28 cellular contexts compared by ENCODE assay signal in genomic region chr10:7477538-7478334, GRCh38.
A peak's percentile ranks its signal among the peaks of the same experiment; 100 is the strongest.
DNase-seq lines count a peak whose midpoint lies in the region; ATAC-seq and TF ChIP-seq lines count a peak whose summit lies in the region.
"Had no signal": no experiment of that assay in that cellular context is flagged by ENCODE, and none has a peak within 500 bp of the region (broad histone marks: within the 10 kb centered on the region; RNA-seq: fewer than 3 reads in every experiment).

No MANE protein-coding gene starts in this region.

- no peaks in the 10 kb centered on the region for H3K36me3 ChIP-seq in right atrium auricular region
- no peaks in the 10 kb centered on the region; the same call in 1 of the 2 replicates for H3K36me3 ChIP-seq in Karpas-422 (ENCODE audit: insufficient read depth, low read length)
- no peaks in the 10 kb centered on the region for H3K36me3 ChIP-seq in transverse colon
- H3K36me3 ChIP-seq: MG63, tibial nerve had no signal

- no peaks in the 10 kb centered on the region for H3K9me3 ChIP-seq in right atrium auricular region
- no peaks in the 10 kb centered on the region for H3K9me3 ChIP-seq in Karpas-422 (ENCODE audit: low read length)
- H3K9me3 ChIP-seq in transverse colon, result no peaks in the 10 kb centered on the region
- H3K9me3 ChIP-seq: MG63, tibial nerve had no signal

- TF ChIP-seq EP300 in transverse colon (IDR thresholded peaks at IDR 0.05; ENCODE audit: low read depth), result no peak

- ATAC-seq in Right ventricle myocardium superior (ENCODE audit: poor library complexity), result no peak
- ATAC-seq in activated B cell treated with CpG ODN at 0.5 μM for 24 hours (ENCODE audit: low read depth), result no peak
- ATAC-seq: activated CD4-positive, CD25-positive, alpha-beta regulatory T cell treated with anti-CD3 and anti-CD28 coated beads, Interleukin-2, amount 50 U/mL, for 24 hours; activated T-helper 17 cell treated with anti-CD3 and anti-CD28 coated beads, Interleukin-2, amount 50 U/mL, for 72 hours; K562; natural killer cell treated with Interleukin-12 subunit alpha and Interleukin-12 subunit beta and Interleukin-15 and Interleukin-18, amount 100 ng/mL, for 72 hours; PC-3 had no signal

- H3K36me3 Mint-ChIP-seq in activated B cell treated with CpG ODN at 0.5 μM for 24 hours (ENCODE audit: low read depth), result no peaks in the 10 kb centered on the region
- H3K36me3 Mint-ChIP-seq: activated CD4-positive, alpha-beta memory T cell treated with anti-CD3 and anti-CD28 coated beads for 36 hours; activated naive CD4-positive, alpha-beta T cell treated with anti-CD3 and anti-CD28 coated beads, Interleukin-2, amount 50 U/mL, for 24 hours; natural killer cell treated with Interleukin-12 subunit alpha and Interleukin-12 subunit beta and Interleukin-15 and Interleukin-18, amount 100 ng/mL, for 72 hours had no signal

- H3K27ac Mint-ChIP-seq in activated B cell treated with CpG ODN at 0.5 μM for 24 hours, result peak overlapping the region; percentile 13
- H3K27ac Mint-ChIP-seq: activated CD4-positive, alpha-beta memory T cell treated with anti-CD3 and anti-CD28 coated beads for 36 hours; activated T-helper 17 cell treated with anti-CD3 and anti-CD28 coated beads, Interleukin-2, amount 50 U/mL, for 72 hours had no signal

- CTCF ChIA-PET in activated B cell treated with CpG ODN at 0.5 μM for 24 hours (lab: Charles Lee), result no interaction called here

- H3K79me2 ChIP-seq in Karpas-422 (ENCODE audit: low read length), result no peaks in the 10 kb centered on the region

- H3K27me3 ChIP-seq in right atrium auricular region (no peaks in the 10 kb centered on the region), Karpas-422 (ENCODE audit: low read length) (no peaks in the 10 kb centered on the region), transverse colon (no peaks in the 10 kb centered on the region)
- H3K27me3 ChIP-seq: MG63, tibial nerve had no signal

- intact Hi-C loops in Right ventricle myocardium superior (cut with DNase I) (no loop called here), activated B cell treated with CpG ODN at 0.5 μM for 24 hours (cut with micrococcal nuclease) (loop anchor here (10.0 kb wide), 1 partner anchor 293 kb away; no protein-coding TSS in a partner anchor), transverse colon (cut with DNase I; ENCODE audit: low total_unique reads) (no loop called here)

- POLR2A ChIA-PET in activated B cell treated with CpG ODN at 0.5 μM for 24 hours (lab: Charles Lee), result interaction anchor here (0.7 kb wide), 1 partner anchor 550 kb away, joined by 3 read pairs; no protein-coding TSS in a partner anchor

- in situ Hi-C loops in transverse colon (cut with MboI; ENCODE audit: low pct_ligation_motif_present in 1 of 4, low pct_unique_long_range_greater_than_20kb in 1 of 4, low sequenced_read_pairs in 3 of 4), result no loop called here

- DNase-seq in right atrium auricular region (ENCODE audit: low spot score) (peak; percentile 16), Right ventricle myocardium superior (no peak), Karpas-422 (peak; percentile 78), activated B cell treated with CpG ODN at 0.5 μM for 24 hours (no peak), transverse colon (peak; percentile 57), nucleus accumbens (lab: John Stamatoyannopoulos, UW) (no peak), AML-193 (lab: John Stamatoyannopoulos, UW) (no peak)
- DNase-seq in activated naive CD4-positive, alpha-beta T cell treated with anti-CD3 and anti-CD28 coated beads, Interleukin-2, amount 50 U/mL, for 16 hours, result no peak
- DNase-seq: activated CD4-positive, alpha-beta memory T cell treated with anti-CD3 and anti-CD28 coated beads for 36 hours; effector memory CD8-positive, alpha-beta T cell; head of caudate nucleus; kidney; MG63; midbrain; NCI-H146; NCI-H446 treated with DMSO at 0.1 percent for 48 hours; PC-3; retina; SHP77; small intestine; stimulated activated CD8-positive, alpha-beta memory T cell treated with anti-CD3 and anti-CD28 coated beads, Interleukin-4, amount 100 ng/mL, for 48 hours had no signal

- H3K9me2 ChIP-seq in Karpas-422 (replicated peaks; ENCODE audit: insufficient read depth, low read length), result no peaks in the 10 kb centered on the region

- TF ChIP-seq POLR2A in transverse colon (IDR thresholded peaks at IDR 0.05), result no peak

- H3K4me2 ChIP-seq in Karpas-422 (ENCODE audit: low read depth, low read length, poor library complexity, severe bottlenecking), result peak overlapping the region; percentile 82

- H3K27ac ChIP-seq in right atrium auricular region (no peak overlapping the region), Karpas-422 (ENCODE audit: low read length) (peak overlapping the region; percentile 99), transverse colon (peak overlapping the region in 1 of 4 donors; percentile 4)
- H3K27ac ChIP-seq: coronary artery, tibial nerve had no signal

- no peak overlapping the region for H2AFZ ChIP-seq in Karpas-422 (ENCODE audit: low read length)

- WGBS in transverse colon (ENCODE audit: low coverage in 1 of 2), 2 donors, result 82% methylated on average over 4 to 10 of the region's 10 CpGs

- H3K9me3 Mint-ChIP-seq in activated B cell treated with CpG ODN at 0.5 μM for 24 hours, result no peaks in the 10 kb centered on the region
- H3K9me3 Mint-ChIP-seq: activated CD4-positive, alpha-beta memory T cell treated with anti-CD3 and anti-CD28 coated beads for 36 hours; activated naive CD4-positive, alpha-beta T cell treated with anti-CD3 and anti-CD28 coated beads, Interleukin-2, amount 50 U/mL, for 24 hours; activated T-helper 17 cell treated with anti-CD3 and anti-CD28 coated beads, Interleukin-2, amount 50 U/mL, for 72 hours; effector memory CD8-positive, alpha-beta T cell; natural killer cell treated with Interleukin-12 subunit alpha and Interleukin-12 subunit beta and Interleukin-15 and Interleukin-18, amount 100 ng/mL, for 72 hours had no signal

- peaks cover 85% of the 10 kb centered on the region for H3K4me1 Mint-ChIP-seq in activated B cell treated with CpG ODN at 0.5 μM for 24 hours

- H3K4me3 Mint-ChIP-seq in activated B cell treated with CpG ODN at 0.5 μM for 24 hours, result no peak overlapping the region
- H3K4me3 Mint-ChIP-seq: activated CD4-positive, alpha-beta memory T cell treated with anti-CD3 and anti-CD28 coated beads for 36 hours had no signal

- TF ChIP-seq CTCF in right atrium auricular region (IDR thresholded peaks at IDR 0.05) (no peak), activated B cell treated with CpG ODN at 0.5 μM for 24 hours (IDR thresholded peaks at IDR 0.05) (no peak), transverse colon (IDR thresholded peaks at IDR 0.05) (no peak)

- H3K9ac ChIP-seq in Karpas-422 (ENCODE audit: low read length), result peak overlapping the region; percentile 56

- H3K4me3 ChIP-seq in right atrium auricular region (no peak overlapping the region), Karpas-422 (ENCODE audit: low read length) (peak overlapping the region; percentile 13; the same call in 1 of the 2 replicates), transverse colon (no peak overlapping the region)
- H3K4me3 ChIP-seq: coronary artery, K562, MG63, tibial nerve had no signal

- H4K20me1 ChIP-seq in Karpas-422 (ENCODE audit: insufficient read depth, low read depth, low read length), result no peaks in the 10 kb centered on the region

- H3K4me1 ChIP-seq in right atrium auricular region (peaks cover 0 to 13% of the 10 kb centered on the region in 2 donors), Karpas-422 (ENCODE audit: low read length) (peaks cover 99% of the 10 kb centered on the region), transverse colon (peaks cover 0 to 13% (median 2%) of the 10 kb centered on the region in 4 donors)

- no peaks in the 10 kb centered on the region for H3K27me3 Mint-ChIP-seq in activated B cell treated with CpG ODN at 0.5 μM for 24 hours
- H3K27me3 Mint-ChIP-seq: activated CD4-positive, alpha-beta memory T cell treated with anti-CD3 and anti-CD28 coated beads for 36 hours; activated naive CD4-positive, alpha-beta T cell treated with anti-CD3 and anti-CD28 coated beads, Interleukin-2, amount 50 U/mL, for 24 hours; activated T-helper 17 cell treated with anti-CD3 and anti-CD28 coated beads, Interleukin-2, amount 50 U/mL, for 72 hours; effector memory CD8-positive, alpha-beta T cell; natural killer cell treated with Interleukin-12 subunit alpha and Interleukin-12 subunit beta and Interleukin-15 and Interleukin-18, amount 100 ng/mL, for 72 hours had no signal

Comparison
In these comparisons a context has a peak if more than half of its experiments do, and no peak if none do; other contexts are left out.
1. DNase-seq: peak in right atrium auricular region (single experiment), Karpas-422 (single experiment) and transverse colon (single experiment); none in Right ventricle myocardium superior (single experiment), activated B cell treated with CpG ODN at 0.5 μM for 24 hours (single experiment), activated naive CD4-positive, alpha-beta T cell treated with anti-CD3 and anti-CD28 coated beads, Interleukin-2, amount 50 U/mL, for 16 hours (single experiment), nucleus accumbens (0 of 56) and AML-193 (0 of 2).